Comparison of ENCODE assay signal across 13 cellular contexts in genomic region chr7:148623586-148624282, GRCh38. TPM values are rescaled to one million over a fixed set of nuclear protein-coding genes. Genes with fewer than 3 reads are reported as not detected.
A peak's percentile ranks its signal among the peaks of the same experiment; 100 is the strongest.
DNase-seq lines count a peak whose midpoint lies in the region; ATAC-seq, FAIRE-seq and TF ChIP-seq lines count a peak whose summit lies in the region.
"Had no signal": no experiment of that assay in that cellular context is flagged by ENCODE, and none has a peak within 500 bp of the region (broad histone marks: within the 10 kb centered on the region; RNA-seq: fewer than 3 reads in every experiment).

No MANE protein-coding gene starts in this region.

- H3K4me1 ChIP-seq in liver (ENCODE audit: control insufficient read depth in 4 of 4, insufficient read depth in 4 of 4, low read length in 3 of 4) (peaks cover 4 to 25% (median 16%) of the 10 kb centered on the region in 4 donors), HepG2 (ENCODE audit: insufficient read depth, low read length) (peaks cover 11% of the 10 kb centered on the region), upper lobe of right lung (no peaks in the 10 kb centered on the region)
- H3K4me1 ChIP-seq: BE2C, prostate gland had no signal

- WGBS in liver: 18% methylated on average over 10 of the region's 10 CpGs
- 21% methylated on average over 10 of the region's 10 CpGs for WGBS in HepG2 (ENCODE audit: low lambda C conversion rate)

- ATAC-seq in HepG2: no peak
- ATAC-seq in SK-N-SH treated with all-trans-retinoic acid at 6 μM for 48 hours: peak; percentile 77
- peak; percentile 49 for ATAC-seq in upper lobe of right lung
- ATAC-seq in HG03354 (IDR thresholded peaks at IDR 0.05; ENCODE audit: poor library complexity, severe bottlenecking, unreplicated experiment): no peak

- no peak for DNase-seq in HepG2 (ENCODE audit: low spot score)
- peak; percentile 98 for DNase-seq in foreskin melanocyte
- DNase-seq in upper lobe of right lung: no peak
- DNase-seq in activated T-cell treated with anti-CD3 and anti-CD28 coated beads, Interleukin-2, amount 50 U/mL, for 1 hour: no peak
- DNase-seq in NCI-H1105 (lab: John Stamatoyannopoulos, UW): no peak
- DNase-seq: activated CD4-positive, alpha-beta T cell treated with anti-CD3 and anti-CD28 coated beads, Interleukin-2, amount 10 ng/mL, durations not matched to agents 24 days and 14 days; activated naive CD8-positive, alpha-beta T cell treated with anti-CD3 and anti-CD28 coated beads, Interleukin-2, amount 10 ng/mL, durations not matched to agents 7 days and 5 days had no signal

- CTCF ChIA-PET in HepG2 (lab: Yijun Ruan, JAX; ENCODE audit: low intra/inter-chr PET ratio, low total read pairs): no interaction called here

- H3K27ac ChIP-seq in liver (ENCODE audit: low read depth in 1 of 2, low read length in 2 of 2) (peak overlapping the region; percentile 22 to 76), HepG2 (ENCODE audit: extremely low read length, insufficient read depth, low read length) (no peak overlapping the region), upper lobe of right lung (no peak overlapping the region)
- H3K27ac ChIP-seq: prostate gland had no signal

- TF ChIP-seq EP300 in HepG2 (IDR thresholded peaks at IDR 0.05; ENCODE audit: low read depth in 2 of 2, low read length in 2 of 2) (no peak), HepG2 (CRISPR knock-in tag; IDR thresholded peaks at IDR 0.05; ENCODE audit: borderline replicate concordance) (no peak)

- in situ Hi-C loops in HepG2 (cut with HindIII; ENCODE audit: extremely low pct_ligation_motif_present, low pct_unique_long_range_greater_than_20kb): no loop called here

- no TSS peak for BruUV-seq in HepG2 (replicated peaks; lab: Mats Ljungman, UMichigan)

- POLR2A ChIA-PET in HepG2 (lab: Yijun Ruan, JAX): no interaction called here

- H3K9ac ChIP-seq in liver (ENCODE audit: low read depth in 1 of 2, low read length in 2 of 2) (peak overlapping the region; percentile 34 to 59), HepG2 (ENCODE audit: insufficient read depth, low read depth, low read length) (no peak overlapping the region)

- H3K27me3 ChIP-seq in liver (ENCODE audit: control insufficient read depth in 4 of 4, insufficient read depth in 4 of 4, low read length in 3 of 4) (no peaks in the 10 kb centered on the region), HepG2 (ENCODE audit: control insufficient read depth in 1 of 2, insufficient read depth in 2 of 2, low read length in 2 of 2) (peaks cover 0 to 3% of the 10 kb centered on the region in 2 experiments; a peak in 2 of 5 replicates), upper lobe of right lung (peaks cover 5% of the 10 kb centered on the region)

- no peak for FAIRE-seq in HepG2 (lab: Jason Lieb, UNC)

- no peaks in the 10 kb centered on the region for H3K36me3 ChIP-seq in liver (ENCODE audit: control insufficient read depth in 4 of 4, insufficient read depth in 3 of 4, low read depth in 1 of 4, low read length in 3 of 4)
- H3K36me3 ChIP-seq in HepG2 (replicated peaks in 1 of 2; ENCODE audit: control insufficient read depth in 1 of 2, insufficient read depth in 2 of 2, low read length in 2 of 2): no peaks in the 10 kb centered on the region
- H3K36me3 ChIP-seq in upper lobe of right lung: no peaks in the 10 kb centered on the region
- H3K36me3 ChIP-seq: BE2C, prostate gland had no signal

- H4K20me1 ChIP-seq in HepG2 (ENCODE audit: insufficient read depth, low read length): no peaks in the 10 kb centered on the region; the same call in 1 of the 2 replicates

- H3K79me2 ChIP-seq in HepG2 (ENCODE audit: insufficient read depth, low read length): no peaks in the 10 kb centered on the region

- H3K4me2 ChIP-seq in HepG2 (ENCODE audit: low read depth, low read length): no peak overlapping the region

- no peak for TF ChIP-seq POLR2A in HepG2 (IDR thresholded peaks at IDR 0.05; ENCODE audit: insufficient read depth in 1 of 2, low read depth in 2 of 2, low read length in 2 of 2)

- no peaks in the 10 kb centered on the region for H3K9me3 ChIP-seq in liver (ENCODE audit: control insufficient read depth in 4 of 4, low read length in 3 of 4)
- no peaks in the 10 kb centered on the region for H3K9me3 ChIP-seq in HepG2 (ENCODE audit: low read length)
- no peaks in the 10 kb centered on the region for H3K9me3 ChIP-seq in upper lobe of right lung
- H3K9me3 ChIP-seq: BE2C, prostate gland had no signal

- H3K4me3 ChIP-seq in liver (ENCODE audit: low read depth in 1 of 3, low read length in 3 of 3) (no peak overlapping the region), HepG2 (replicated peaks in 1 of 3; ENCODE audit: insufficient read depth in 1 of 3, low read depth in 2 of 3, low read length in 3 of 3) (no peak overlapping the region), upper lobe of right lung (no peak overlapping the region)
- H3K4me3 ChIP-seq: prostate gland had no signal

- TF ChIP-seq RAD21 in liver (IDR thresholded peaks at IDR 0.05) (no peak), HepG2 (CRISPR knock-in tag; IDR thresholded peaks at IDR 0.05) (no peak)

- intact Hi-C loops in HepG2 (cut with micrococcal nuclease; ENCODE audit: unreplicated experiment): no loop called here
- intact Hi-C loops in upper lobe of right lung (cut with DNase I): no loop called here

- H2AFZ ChIP-seq in HepG2 (ENCODE audit: low read length): no peak overlapping the region

- TF ChIP-seq CTCF in liver (IDR thresholded peaks at IDR 0.05; ENCODE audit: low read depth, low read length, missing input control) (no peak), HepG2 (CRISPR knock-in tag; IDR thresholded peaks at IDR 0.05) (no peak), upper lobe of right lung (IDR thresholded peaks at IDR 0.05) (no peak)

TF ChIP-seq in liver, 16 proteins besides CTCF, POLR2A, EP300 and RAD21:
- TF ChIP-seq, protein P1, sequence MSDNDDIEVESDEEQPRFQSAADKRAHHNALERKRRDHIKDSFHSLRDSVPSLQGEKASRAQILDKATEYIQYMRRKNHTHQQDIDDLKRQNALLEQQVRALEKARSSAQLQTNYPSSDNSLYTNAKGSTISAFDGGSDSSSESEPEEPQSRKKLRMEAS (IDR thresholded peaks at IDR 0.05): no peak
- TF ChIP-seq HNF4A (conservative IDR thresholded peaks at IDR 0.05): peak in 1 of 2 donors; percentile 12

TF ChIP-seq in HepG2, 621 proteins besides CTCF, POLR2A, EP300 and RAD21 (continues in another document):
- TF ChIP-seq ZNF747 (CRISPR knock-in tag; IDR thresholded peaks at IDR 0.05; ENCODE audit: borderline replicate concordance) (no peak), AGO1 (IDR thresholded peaks at IDR 0.05; ENCODE audit: low read depth, low read length, poor library complexity, severe bottlenecking) (no peak), BCL6 (CRISPR knock-in tag; IDR thresholded peaks at IDR 0.05) (no peak), SNRNP70 (IDR thresholded peaks at IDR 0.05; ENCODE audit: low read depth, low read length) (no peak), KLF15 (CRISPR knock-in tag; IDR thresholded peaks at IDR 0.05; ENCODE audit: borderline replicate concordance) (no peak), ZNF121 (CRISPR knock-in tag; IDR thresholded peaks at IDR 0.05) (no peak), TGIF2 (CRISPR knock-in tag; IDR thresholded peaks at IDR 0.05) (no peak)

TF ChIP-seq in SK-N-SH treated with all-trans-retinoic acid at 6 μM for 48 hours, 23 proteins besides CTCF, POLR2A, EP300 and RAD21 (continues in another document):
- TF ChIP-seq ZFP30 (CRISPR knock-in tag; IDR thresholded peaks at IDR 0.05) (no peak), TCF4 (CRISPR knock-in tag; IDR thresholded peaks at IDR 0.05; ENCODE audit: borderline replicate concordance) (no peak), ARNTL (CRISPR knock-in tag; IDR thresholded peaks at IDR 0.05; ENCODE audit: borderline replicate concordance, low read depth) (no peak), GLIS3 (CRISPR knock-in tag; IDR thresholded peaks at IDR 0.05) (no peak), CREB5 (CRISPR knock-in tag; IDR thresholded peaks at IDR 0.05; ENCODE audit: low read depth) (no peak), TOX (CRISPR knock-in tag; IDR thresholded peaks at IDR 0.05; ENCODE audit: borderline replicate concordance) (no peak), RARB (CRISPR knock-in tag; IDR thresholded peaks at IDR 0.05) (no peak), ZNF8 (CRISPR knock-in tag; IDR thresholded peaks at IDR 0.05) (no peak), SNAI2 (CRISPR knock-in tag; IDR thresholded peaks at IDR 0.05) (no peak)

RNA-seq across cellular contexts. Expression of gene C7orf33, which starts 33.2 kb away (rescaled TPM):
- total RNA-seq in liver (not detected), HepG2 (2016; rRNA removed; fragmentation: Illumina TruSeq; extraction: Trizol) (not detected in 2 replicates), upper lobe of right lung (not detected)
- polyA plus RNA-seq in liver (not detected), HepG2 (2011; rRNA removed) (0.04 TPM in 1 of 2 replicates, not detected in the other)
- not detected in 2 replicates for total RNA-seq in HepG2 (2016; cell fraction: cytosol; rRNA removed; fragmentation: Illumina TruSeq; extraction: Trizol; ENCODE audit: low read depth)
- not detected in 2 replicates for total RNA-seq in HepG2 (2016; cell fraction: insoluble cytoplasmic fraction; rRNA removed; fragmentation: Illumina TruSeq; extraction: Trizol)
- not detected in 2 replicates for total RNA-seq in HepG2 (2016; cell fraction: membrane; rRNA removed; fragmentation: Illumina TruSeq; extraction: Trizol)
- not detected in 2 replicates for total RNA-seq in HepG2 (2016; cell fraction: nucleus; rRNA removed; fragmentation: Illumina TruSeq; extraction: Trizol)
- not detected in 2 replicates for polyA plus RNA-seq in HepG2 (2011; cell fraction: cytosol; rRNA removed)
- polyA plus RNA-seq in HepG2 (2011; cell fraction: nucleus; rRNA removed): not detected in 2 replicates
- not detected in 2 replicates for polyA plus RNA-seq in HepG2 (2012)
- polyA plus RNA-seq in HepG2 (2016; cell fraction: cytosol; fragmentation: Illumina TruSeq; extraction: Trizol; ENCODE audit: low read depth): not detected in 2 replicates
- not detected in 2 replicates for polyA plus RNA-seq in HepG2 (2016; cell fraction: insoluble cytoplasmic fraction; fragmentation: Illumina TruSeq; extraction: Trizol; ENCODE audit: low read depth)
- polyA plus RNA-seq in HepG2 (2016; cell fraction: membrane; fragmentation: Illumina TruSeq; extraction: Trizol; ENCODE audit: low read depth): not detected in 2 replicates
- not detected in 2 replicates for polyA plus RNA-seq in HepG2 (2016; cell fraction: nucleus; fragmentation: Illumina TruSeq; extraction: Trizol; ENCODE audit: insufficient read depth, low read depth)
- not detected in 2 replicates for polyA minus RNA-seq in HepG2 (2011; rRNA and poly(A)+ RNA removed; ENCODE audit: low replicate concordance)
- polyA minus RNA-seq in HepG2 (2011; cell fraction: cytosol; rRNA and poly(A)+ RNA removed): not detected in 2 replicates
- not detected in 2 replicates for polyA minus RNA-seq in HepG2 (2011; cell fraction: nucleus; rRNA and poly(A)+ RNA removed)
- total RNA-seq: activated CD4-positive, alpha-beta T cell treated with anti-CD3 and anti-CD28 coated beads, Interleukin-2, amount 10 ng/mL, durations not matched to agents 24 days and 14 days; activated naive CD8-positive, alpha-beta T cell treated with anti-CD3 and anti-CD28 coated beads, Interleukin-2, amount 10 ng/mL, durations not matched to agents 7 days and 5 days; epithelial cell of proximal tubule; prostate gland had no signal

Comparison
In these comparisons a context has a peak if more than half of its experiments do, and no peak if none do; other contexts are left out.
1. H3K27ac ChIP-seq: peak in liver (2 of 2); none in HepG2 (single experiment) and upper lobe of right lung (single experiment).
2. ATAC-seq: peak in SK-N-SH treated with all-trans-retinoic acid at 6 μM for 48 hours (single experiment) and upper lobe of right lung (single experiment); none in HepG2 (single experiment) and HG03354 (single experiment).